15 cellular contexts compared by ENCODE assay signal in genomic region chr9:137683307-137683864, GRCh38.
"Had no signal": no experiment of that assay in that cellular context is flagged by ENCODE, and none has a peak within 500 bp of the region (broad histone marks: within the 10 kb centered on the region; RNA-seq: fewer than 3 reads in every experiment).

No MANE protein-coding gene starts in this region.

- H3K36me3 ChIP-seq: uterus had no signal

- ATAC-seq: activated CD4-positive, alpha-beta T cell treated with anti-CD3 and anti-CD28 coated beads for 36 hours; activated CD8-positive, alpha-beta T cell treated with anti-CD3 and anti-CD28 coated beads for 36 hours; activated T-cell treated with anti-CD3 and anti-CD28 coated beads, Interleukin-2, amount 50 U/mL, for 4 hours; naive thymus-derived CD4-positive, alpha-beta T cell had no signal

- H3K27me3 Mint-ChIP-seq: activated CD4-positive, alpha-beta T cell treated with anti-CD3 and anti-CD28 coated beads for 36 hours; activated CD8-positive, alpha-beta T cell treated with anti-CD3 and anti-CD28 coated beads for 36 hours; activated naive CD8-positive, alpha-beta T cell; dendritic cell treated with granulocyte-macrophage colony-stimulating factor and Interleukin-4, amounts not matched to agents 40 ng/mL and 50 ng/mL, for 4 days; naive thymus-derived CD4-positive, alpha-beta T cell had no signal

- H3K4me3 ChIP-seq: tibial artery, uterus had no signal

- H3K27ac ChIP-seq: tibial artery, uterus had no signal

- H3K9me3 ChIP-seq: tibial artery, uterus had no signal

- H3K9me3 Mint-ChIP-seq: activated CD8-positive, alpha-beta T cell treated with anti-CD3 and anti-CD28 coated beads for 36 hours; activated T-cell treated with anti-CD3 and anti-CD28 coated beads, Interleukin-2, amount 50 U/mL, for 4 hours; dendritic cell treated with granulocyte-macrophage colony-stimulating factor and Interleukin-4, amounts not matched to agents 40 ng/mL and 50 ng/mL, for 4 days had no signal

- H3K27me3 ChIP-seq: tibial artery, uterus had no signal

- H3K4me3 Mint-ChIP-seq: activated CD4-positive, alpha-beta T cell treated with anti-CD3 and anti-CD28 coated beads for 36 hours; activated CD8-positive, alpha-beta T cell treated with anti-CD3 and anti-CD28 coated beads for 36 hours; activated naive CD8-positive, alpha-beta T cell; activated T-cell treated with anti-CD3 and anti-CD28 coated beads, Interleukin-2, amount 50 U/mL, for 4 hours; dendritic cell treated with granulocyte-macrophage colony-stimulating factor and Interleukin-4, amounts not matched to agents 40 ng/mL and 50 ng/mL, for 4 days; naive thymus-derived CD4-positive, alpha-beta T cell had no signal

- H3K27ac Mint-ChIP-seq: activated CD4-positive, alpha-beta T cell treated with anti-CD3 and anti-CD28 coated beads for 36 hours; activated CD8-positive, alpha-beta T cell treated with anti-CD3 and anti-CD28 coated beads for 36 hours; activated naive CD8-positive, alpha-beta T cell; dendritic cell treated with granulocyte-macrophage colony-stimulating factor and Interleukin-4, amounts not matched to agents 40 ng/mL and 50 ng/mL, for 4 days had no signal

- DNase-seq: activated CD4-positive, alpha-beta T cell treated with anti-CD3 and anti-CD28 coated beads for 36 hours; activated CD8-positive, alpha-beta T cell treated with anti-CD3 and anti-CD28 coated beads for 36 hours; activated gamma-delta T cell treated with Interleukin-2 at 50 U/mL for 16 hours; activated T-cell treated with anti-CD3 and anti-CD28 coated beads, Interleukin-2, amount 50 U/mL, for 4 hours; effector memory CD4-positive, alpha-beta T cell; foreskin fibroblast; hippocampal formation; naive thymus-derived CD4-positive, alpha-beta T cell; stimulated activated CD4-positive, alpha-beta T cell treated with anti-CD3 and anti-CD28 coated beads, Interleukin-2, amount 100 ng/mL, for 48 hours; stimulated activated naive CD4-positive, alpha-beta T cell; T1000; uterus had no signal
